12 cellular contexts compared by ENCODE assay signal in genomic region chr5:14588145-14588544, GRCh38. TPM values are rescaled to one million over a fixed set of nuclear protein-coding genes. Genes with fewer than 3 reads are reported as not detected.
DNase-seq lines count a peak whose midpoint lies in the region; ATAC-seq and TF ChIP-seq lines count a peak whose summit lies in the region.
"Had no signal": no experiment of that assay in that cellular context is flagged by ENCODE, and none has a peak within 500 bp of the region (broad histone marks: within the 10 kb centered on the region; RNA-seq: fewer than 3 reads in every experiment).

No MANE protein-coding gene starts in this region.

- no TSS peak for BruUV-seq in PC-9 (replicated peaks; lab: Mats Ljungman, UMichigan)

- H3K4me3 Mint-ChIP-seq in stimulated activated memory B cell treated with anti-CD40 and anti-IgM and Interleukin-4, amounts not matched to agents 10 μg/mL and 1 μg/mL and 100 μg/mL, for 72 hours, result no peak overlapping the region

- intact Hi-C loops in PC-9 (cut with micrococcal nuclease; ENCODE audit: unreplicated experiment), result no loop called here

- no peaks in the 10 kb centered on the region for H3K79me2 ChIP-seq in PC-9 (ENCODE audit: low read depth)

- H4K20me1 ChIP-seq in PC-9 (ENCODE audit: insufficient read depth), result 0 out of 2 replicates have a peak, but pooled peaks cover 3% of the 10 kb centered on the region

- no peak overlapping the region for H2AFZ ChIP-seq in PC-9

- DNase-seq in DMS153 (lab: John Stamatoyannopoulos, UW) (peak; percentile 13), DMS153 treated with DMSO at 0.1 percent for 48 hours (lab: John Stamatoyannopoulos, UW; ENCODE audit: unreplicated experiment) (no peak), NOMO-1 treated with DMSO at 0.1 percent for 48 hours (lab: John Stamatoyannopoulos, UW; ENCODE audit: unreplicated experiment) (peak; percentile 99), mucosa of gallbladder (ENCODE audit: low spot score) (no peak), PC-9 (no peak), H4 (ENCODE audit: low spot score) (no peak)
- DNase-seq: 8988T; activated CD8-positive, alpha-beta memory T cell treated with anti-CD3 and anti-CD28 coated beads, Interleukin-2, amount 50 U/mL, for 4 hours; EL had no signal

- no peak overlapping the region for H3K4me2 ChIP-seq in PC-9

- H3K27ac Mint-ChIP-seq in stimulated activated memory B cell treated with anti-CD40 and anti-IgM and Interleukin-4, amounts not matched to agents 10 μg/mL and 1 μg/mL and 100 μg/mL, for 72 hours, result no peak overlapping the region

- peaks cover 22% of the 10 kb centered on the region for H3K4me1 Mint-ChIP-seq in stimulated activated memory B cell treated with anti-CD40 and anti-IgM and Interleukin-4, amounts not matched to agents 10 μg/mL and 1 μg/mL and 100 μg/mL, for 72 hours

- H3K27me3 ChIP-seq in PC-9 (ENCODE audit: insufficient read depth, low read depth), result peaks cover 4% of the 10 kb centered on the region; the same call in 1 of the 2 replicates

- POLR2A ChIA-PET in PC-9 (lab: Charles Lee; ENCODE audit: unreplicated experiment), result no interaction called here

- H3K27me3 Mint-ChIP-seq in stimulated activated memory B cell treated with anti-CD40 and anti-IgM and Interleukin-4, amounts not matched to agents 10 μg/mL and 1 μg/mL and 100 μg/mL, for 72 hours, result peaks cover 18% of the 10 kb centered on the region

- H3K27ac ChIP-seq in PC-9, result no peak overlapping the region
- H3K27ac ChIP-seq: SK-N-MC had no signal

- H3K9me3 Mint-ChIP-seq in stimulated activated memory B cell treated with anti-CD40 and anti-IgM and Interleukin-4, amounts not matched to agents 10 μg/mL and 1 μg/mL and 100 μg/mL, for 72 hours, result peaks cover 2% of the 10 kb centered on the region

- CTCF ChIA-PET in PC-9 (lab: Charles Lee), result no interaction called here

- peak; percentile 58 for ATAC-seq in HG02798 (IDR thresholded peaks at IDR 0.05; ENCODE audit: poor library complexity, unreplicated experiment)
- ATAC-seq in stimulated activated memory B cell treated with anti-CD40 and anti-IgM and Interleukin-4, amounts not matched to agents 10 μg/mL and 1 μg/mL and 100 μg/mL, for 72 hours, result peak; percentile 69

- H3K36me3 Mint-ChIP-seq in stimulated activated memory B cell treated with anti-CD40 and anti-IgM and Interleukin-4, amounts not matched to agents 10 μg/mL and 1 μg/mL and 100 μg/mL, for 72 hours, result no peaks in the 10 kb centered on the region

- H3K36me3 ChIP-seq in PC-9 (ENCODE audit: low read depth), result no peaks in the 10 kb centered on the region

- H3K9me3 ChIP-seq in PC-9 (ENCODE audit: insufficient read depth, low read depth), result no peaks in the 10 kb centered on the region

- H3K4me3 ChIP-seq in PC-9, result no peak overlapping the region
- H3K4me3 ChIP-seq: SK-N-MC had no signal

- H3K9me2 ChIP-seq in PC-9 (ENCODE audit: insufficient read depth), result no peaks in the 10 kb centered on the region

- TF ChIP-seq CTCF in PC-9 (conservative IDR thresholded peaks at IDR 0.05), result no peak

- no peaks in the 10 kb centered on the region for H3K4me1 ChIP-seq in PC-9 (replicated peaks; ENCODE audit: insufficient read depth)

- peaks cover 1% of the 10 kb centered on the region; the same call in 1 of the 2 replicates for H3F3A ChIP-seq in PC-9 (ENCODE audit: insufficient read depth, low read depth)

RNA-seq across cellular contexts. Expression of gene OTULINL, which starts 6.6 kb away (rescaled TPM):
- 9.9 TPM for total RNA-seq in mucosa of gallbladder
- total RNA-seq in PC-9 (2021), result 4.1 and 7.1 TPM in 2 replicates
- 1.1 and 1.2 TPM in 2 replicates for total RNA-seq in H4 (2014; rRNA removed; shearing (Covaris generic))

Comparison
In these comparisons a context has a peak if more than half of its experiments do, and no peak if none do; other contexts are left out.
1. DNase-seq: peak in DMS153 (single experiment) and NOMO-1 treated with DMSO at 0.1 percent for 48 hours (single experiment); none in DMS153 treated with DMSO at 0.1 percent for 48 hours (single experiment), mucosa of gallbladder (single experiment), PC-9 (0 of 2) and H4 (single experiment).